22 cellular contexts compared by ENCODE assay signal in the genomic region with DNA sequence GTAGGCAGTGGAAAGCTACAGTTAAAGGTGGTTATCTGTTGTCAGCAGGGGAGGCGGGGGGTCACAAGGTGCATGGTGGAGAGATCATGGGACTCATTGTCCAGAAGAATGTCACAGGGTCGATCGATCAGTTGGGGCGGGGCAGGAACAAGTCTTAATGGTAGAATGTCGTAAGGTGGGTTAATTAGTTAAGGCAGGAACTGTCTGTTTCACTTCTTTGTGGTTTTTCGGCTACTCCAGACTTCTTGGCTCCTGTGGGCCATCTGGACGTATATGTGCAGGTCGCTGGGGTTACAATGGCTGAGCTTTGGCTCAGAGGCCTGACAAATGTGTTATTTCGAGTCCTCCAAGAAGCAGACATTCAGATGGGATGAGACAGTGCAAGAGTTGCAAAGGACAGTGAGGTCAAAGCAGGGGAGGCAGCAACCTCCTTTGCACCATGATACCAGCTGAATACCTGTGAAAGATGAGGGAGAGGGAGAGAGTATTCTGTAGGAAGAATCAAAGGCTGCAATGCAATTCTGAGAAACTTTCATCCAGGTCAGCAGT.
"Had no signal": no experiment of that assay in that cellular context is flagged by ENCODE, and none has a peak within 500 bp of the region (broad histone marks: within the 10 kb centered on the region; RNA-seq: fewer than 3 reads in every experiment).

No MANE protein-coding gene starts in this region.

- H3K36me3 ChIP-seq: MG63, Peyer's patch, SJCRH30 had no signal

- H3K9me3 ChIP-seq: MG63, Peyer's patch, SJCRH30 had no signal

- H3K4me3 Mint-ChIP-seq: IgD-negative memory B cell had no signal

- ATAC-seq: Right ventricle myocardium inferior, SK-N-SH treated with all-trans-retinoic acid at 6 μM for 48 hours had no signal

- H3K27me3 ChIP-seq: MG63, Peyer's patch, SJCRH30 had no signal

- H3K4me1 ChIP-seq: SJCRH30 had no signal

- H3K36me3 Mint-ChIP-seq: IgD-negative memory B cell had no signal

- H3K27ac ChIP-seq: HL-60, PC-9, Peyer's patch, SJCRH30 had no signal

- H3K4me1 Mint-ChIP-seq: IgD-negative memory B cell had no signal

- H3K27ac Mint-ChIP-seq: IgD-negative memory B cell had no signal

- DNase-seq: KBM-7, MG63, NCI-H1092, NCI-H1105 treated with DMSO at 0.1 percent for 48 hours, NCI-H1417 treated with DMSO at 0.1 percent for 48 hours, NCI-H146, NCI-H1694 treated with DMSO at 0.1 percent for 48 hours, NCI-H1930, NCI-H2081, NCI-H2107, NCI-H2227 treated with DMSO at 0.1 percent for 48 hours, NCI-H524, NCI-H526 treated with DMSO at 0.1 percent for 48 hours, NCI-H748 treated with DMSO at 0.1 percent for 48 hours, PC-9, Peyer's patch, SHP77 treated with DMSO at 0.1 percent for 48 hours, SJCRH30 had no signal

- H3K27me3 Mint-ChIP-seq: IgD-negative memory B cell had no signal

- H3K4me3 ChIP-seq: MG63, PC-9, Peyer's patch, SJCRH30 had no signal
